In genomic region chr10:100872034-100872791, GRCh38 we compare ENCODE assay signal across 8 cellular contexts. TPM values are rescaled to one million over a fixed set of nuclear protein-coding genes. Genes with fewer than 3 reads are reported as not detected.
DNase-seq lines count a peak whose midpoint lies in the region; ATAC-seq and TF ChIP-seq lines count a peak whose summit lies in the region.

No MANE protein-coding gene starts in this region.

- peak; percentile 71 for TF ChIP-seq CTCF in NB4 (IDR thresholded peaks at IDR 0.05; ENCODE audit: low read depth, low read length)
- TF ChIP-seq CTCF in gastroesophageal sphincter (IDR thresholded peaks at IDR 0.05) = peak in 2 of 4 experiments; percentile 20 to 39

- peaks cover 80% of the 10 kb centered on the region for H3K27me3 ChIP-seq in gastroesophageal sphincter

- H3K4me1 Mint-ChIP-seq in activated CD4-positive, alpha-beta T cell treated with anti-CD3 and anti-CD28 coated beads for 36 hours = no peaks in the 10 kb centered on the region
- H3K4me1 Mint-ChIP-seq in effector memory CD8-positive, alpha-beta T cell (ENCODE audit: low read depth in 2 of 2) = no peaks in the 10 kb centered on the region

- intact Hi-C loops in activated CD4-positive, alpha-beta T cell treated with anti-CD3 and anti-CD28 coated beads for 36 hours (cut with DNase I, micrococcal nuclease) = loop anchor here (1.0 to 10.0 kb wide), 7 partner anchors 43 to 437 kb away; partner anchors contain the start of gene PAX2 (in 1 of the 2)

- H3K9me3 Mint-ChIP-seq in activated CD4-positive, alpha-beta T cell treated with anti-CD3 and anti-CD28 coated beads for 36 hours (ENCODE audit: low read depth) = no peaks in the 10 kb centered on the region
- H3K9me3 Mint-ChIP-seq in effector memory CD8-positive, alpha-beta T cell = no peaks in the 10 kb centered on the region

- TF ChIP-seq POLR2A in NB4 (IDR thresholded peaks at IDR 0.05; ENCODE audit: extremely low read depth, insufficient read length) = no peak
- TF ChIP-seq POLR2A in gastroesophageal sphincter (IDR thresholded peaks at IDR 0.05) = no peak

- no peak overlapping the region for H3K27ac Mint-ChIP-seq in activated CD4-positive, alpha-beta T cell treated with anti-CD3 and anti-CD28 coated beads for 36 hours
- no peak overlapping the region for H3K27ac Mint-ChIP-seq in effector memory CD8-positive, alpha-beta T cell

- no peak for TF ChIP-seq EP300 in gastroesophageal sphincter (IDR thresholded peaks at IDR 0.05)

- H3K36me3 ChIP-seq in gastroesophageal sphincter = no peaks in the 10 kb centered on the region

- H3K27me3 Mint-ChIP-seq in activated CD4-positive, alpha-beta T cell treated with anti-CD3 and anti-CD28 coated beads for 36 hours = peaks cover 9% of the 10 kb centered on the region
- peaks cover 30 to 47% of the 10 kb centered on the region in 2 donors for H3K27me3 Mint-ChIP-seq in effector memory CD8-positive, alpha-beta T cell

- 27 to 62% methylated on average over 6 to 10 of the region's 11 CpGs for WGBS in gastroesophageal sphincter (ENCODE audit: low coverage in 1 of 2), 2 donors

- no peak overlapping the region for H3K4me3 ChIP-seq in NB4 (ENCODE audit: low read depth, low read length)
- H3K4me3 ChIP-seq in gastroesophageal sphincter = no peak overlapping the region

- H3K9me3 ChIP-seq in gastroesophageal sphincter = no peaks in the 10 kb centered on the region

- H3K4me1 ChIP-seq in gastroesophageal sphincter = no peaks in the 10 kb centered on the region

- DNase-seq in SKM-1 (lab: John Stamatoyannopoulos, UW; ENCODE audit: unreplicated experiment) (peak; percentile 3), SKM-1 treated with dmso at 0.1 percent for 144 hours (lab: John Stamatoyannopoulos, UW; ENCODE audit: unreplicated experiment) (no peak), NB4 (ENCODE audit: low read depth) (peak; percentile 78), non-pigmented ciliary epithelial cell (ENCODE audit: low read depth) (peak; percentile 13)
- peak; percentile 89 for DNase-seq in activated CD4-positive, alpha-beta T cell treated with anti-CD3 and anti-CD28 coated beads for 36 hours
- peak; percentile 7 to 27 (median 11) for DNase-seq in effector memory CD8-positive, alpha-beta T cell

- H3K27ac ChIP-seq in gastroesophageal sphincter = no peak overlapping the region

- H3K4me3 Mint-ChIP-seq in activated CD4-positive, alpha-beta T cell treated with anti-CD3 and anti-CD28 coated beads for 36 hours = no peak overlapping the region
- no peak overlapping the region for H3K4me3 Mint-ChIP-seq in effector memory CD8-positive, alpha-beta T cell

- POLR2A ChIA-PET in activated CD4-positive, alpha-beta T cell treated with anti-CD3 and anti-CD28 coated beads for 36 hours (lab: Charles Lee) = interaction anchor here (0.6 kb wide), 1 partner anchor 24 kb away, joined by 3 read pairs; no protein-coding TSS in a partner anchor

- CTCF ChIA-PET in activated CD4-positive, alpha-beta T cell treated with anti-CD3 and anti-CD28 coated beads for 36 hours (lab: Charles Lee) = interaction anchor here (0.5 to 2.1 kb wide), 23 partner anchors 9 to 316 kb away, joined by 3 to 14 read pairs (median 3); no protein-coding TSS in a partner anchor

- peak; percentile 97 for ATAC-seq in activated CD4-positive, alpha-beta T cell treated with anti-CD3 and anti-CD28 coated beads for 36 hours
- peak; percentile 26 for ATAC-seq in effector memory CD8-positive, alpha-beta T cell (replicated peaks)
- ATAC-seq in esophagus mucosa = no peak
- no peak for ATAC-seq in gastroesophageal sphincter

- no peaks in the 10 kb centered on the region for H3K36me3 Mint-ChIP-seq in activated CD4-positive, alpha-beta T cell treated with anti-CD3 and anti-CD28 coated beads for 36 hours (ENCODE audit: low read depth)
- no peaks in the 10 kb centered on the region for H3K36me3 Mint-ChIP-seq in effector memory CD8-positive, alpha-beta T cell (ENCODE audit: insufficient read depth)

RNA-seq across cellular contexts. Expression of gene SLF2, which starts 40.5 kb away (rescaled TPM):
- total RNA-seq in activated CD4-positive, alpha-beta T cell treated with anti-CD3 and anti-CD28 coated beads for 36 hours = 10 to 100 TPM; 30.9 to 34.3 TPM
- total RNA-seq in esophagus mucosa (11.5 TPM), gastroesophageal sphincter (10 to 100 TPM; 22.1 to 32.4 (median 25.6) TPM)

Comparison
In these comparisons a context has a peak if more than half of its experiments do, and no peak if none do; other contexts are left out.
1. ATAC-seq: peak in activated CD4-positive, alpha-beta T cell treated with anti-CD3 and anti-CD28 coated beads for 36 hours (single experiment) and effector memory CD8-positive, alpha-beta T cell (single experiment); none in esophagus mucosa (single experiment) and gastroesophageal sphincter (single experiment).